Comparison of ENCODE assay signal across 10 cellular contexts in genomic region chr15:58228708-58229107, GRCh38.
A peak's percentile ranks its signal among the peaks of the same experiment; 100 is the strongest.
DNase-seq lines count a peak whose midpoint lies in the region; ATAC-seq and TF ChIP-seq lines count a peak whose summit lies in the region.
"Had no signal": no experiment of that assay in that cellular context is flagged by ENCODE, and none has a peak within 500 bp of the region (broad histone marks: within the 10 kb centered on the region; RNA-seq: fewer than 3 reads in every experiment).

No MANE protein-coding gene starts in this region.

- no peak overlapping the region for H3K4me3 Mint-ChIP-seq in endothelial cell (ENCODE audit: unreplicated experiment)
- H3K4me3 Mint-ChIP-seq in CD8-positive, alpha-beta T cell = no peak overlapping the region

- H3K9me3 ChIP-seq in right lobe of liver = no peaks in the 10 kb centered on the region
- no peaks in the 10 kb centered on the region for H3K9me3 ChIP-seq in CD8-positive, alpha-beta T cell (ENCODE audit: low read length)
- H3K9me3 ChIP-seq: MG63 had no signal

- ATAC-seq in right lobe of liver (peak; percentile 46 to 54 (median 50)), HG03139 (IDR thresholded peaks at IDR 0.05; ENCODE audit: unreplicated experiment) (no peak)
- ATAC-seq in CD8-positive, alpha-beta T cell = no peak

- peak overlapping the region in 1 of 3 donors; percentile 9 for H3K27ac ChIP-seq in right lobe of liver
- no peak overlapping the region for H3K27ac ChIP-seq in CD8-positive, alpha-beta T cell (ENCODE audit: low read depth, low read length)

- TF ChIP-seq POLR2A in right lobe of liver (IDR thresholded peaks at IDR 0.05) = no peak

- CTCF ChIA-PET in AG04449 (lab: Yijun Ruan, JAX) = interaction anchor here (0.8 to 3.1 kb wide), 26 partner anchors 11 to 1304 kb away, joined by 3 to 16 read pairs (median 4); partner anchors contain the start of gene ADAM10
- CTCF ChIA-PET in CD8-positive, alpha-beta T cell (lab: Charles Lee) = interaction anchor here (0.6 to 1.2 kb wide), 12 partner anchors 12 to 1300 kb away, joined by 3 to 5 read pairs (median 3); partner anchors contain the start of gene MINDY2

- intact Hi-C loops in right lobe of liver (cut with DNase I) = loop anchor here in 1 of 2 donors (10.0 kb wide), 1 partner anchor 536 kb away; no protein-coding TSS in a partner anchor
- intact Hi-C loops in CD8-positive, alpha-beta T cell (cut with DNase I, micrococcal nuclease) = loop anchor here (5.0 to 10.0 kb wide), 4 partner anchors 426 to 1264 kb away; no protein-coding TSS in a partner anchor

- H3K27ac Mint-ChIP-seq in endothelial cell (ENCODE audit: unreplicated experiment) = no peak overlapping the region
- no peak overlapping the region for H3K27ac Mint-ChIP-seq in CD8-positive, alpha-beta T cell

- peaks cover 18% of the 10 kb centered on the region for H3K4me1 Mint-ChIP-seq in endothelial cell (ENCODE audit: unreplicated experiment)
- H3K4me1 Mint-ChIP-seq in CD8-positive, alpha-beta T cell (ENCODE audit: low read depth) = peaks cover 14% of the 10 kb centered on the region

- peaks cover 0 to 10% (median 0%) of the 10 kb centered on the region in 4 donors for H3K4me1 ChIP-seq in right lobe of liver
- no peaks in the 10 kb centered on the region for H3K4me1 ChIP-seq in CD8-positive, alpha-beta T cell (ENCODE audit: insufficient read depth, low read length)

- 55% methylated on average over 1 of the region's 1 CpG for WGBS in right lobe of liver (ENCODE audit: insufficient coverage, low coverage, low lambda C conversion rate, missing lambda C conversion rate)

- H3K27me3 ChIP-seq in right lobe of liver = no peaks in the 10 kb centered on the region
- no peaks in the 10 kb centered on the region for H3K27me3 ChIP-seq in CD8-positive, alpha-beta T cell (ENCODE audit: insufficient read depth, low read length)
- H3K27me3 ChIP-seq: MG63 had no signal

- H3K9me3 Mint-ChIP-seq in endothelial cell (ENCODE audit: unreplicated experiment) = no peaks in the 10 kb centered on the region
- H3K9me3 Mint-ChIP-seq in CD8-positive, alpha-beta T cell = no peaks in the 10 kb centered on the region

- no peaks in the 10 kb centered on the region for H3K36me3 ChIP-seq in right lobe of liver
- H3K36me3 ChIP-seq in CD8-positive, alpha-beta T cell (ENCODE audit: insufficient read depth, low read length) = no peaks in the 10 kb centered on the region
- H3K36me3 ChIP-seq: MG63 had no signal

- POLR2A ChIA-PET in AG04449 (lab: Yijun Ruan, JAX) = interaction anchor here (0.6 to 1.4 kb wide), 3 partner anchors 521 to 675 kb away, joined by 3 to 9 read pairs (median 4); partner anchors contain the start of gene MINDY2
- POLR2A ChIA-PET in CD8-positive, alpha-beta T cell (lab: Charles Lee) = no interaction called here

- H3K36me3 Mint-ChIP-seq in endothelial cell (ENCODE audit: low read depth, unreplicated experiment) = no peaks in the 10 kb centered on the region
- H3K36me3 Mint-ChIP-seq in CD8-positive, alpha-beta T cell = no peaks in the 10 kb centered on the region

- peak; percentile 76 for DNase-seq in AG04449 (ENCODE audit: low read depth, low spot score)
- DNase-seq in LHCN-M2 (ENCODE audit: low read depth) = peak; percentile 71
- DNase-seq in endothelial cell (ENCODE audit: low spot score) = peak; percentile 10
- DNase-seq in right lobe of liver = no peak
- DNase-seq in CD8-positive, alpha-beta T cell = no peak
- DNase-seq in OCI-M1 (lab: John Stamatoyannopoulos, UW) = no peak
- DNase-seq in middle frontal gyrus (ENCODE audit: extremely low spot score, low spot score) = no peak
- DNase-seq: cortex of kidney, MG63 had no signal

- H3K4me3 ChIP-seq in AG04449 (ENCODE audit: low read depth, low read length) = no peak overlapping the region
- no peak overlapping the region for H3K4me3 ChIP-seq in right lobe of liver
- H3K4me3 ChIP-seq in CD8-positive, alpha-beta T cell (ENCODE audit: low read depth, low read length) = no peak overlapping the region
- H3K4me3 ChIP-seq: MG63 had no signal

- no peak for TF ChIP-seq CTCF in AG04449 (IDR thresholded peaks at IDR 0.05; ENCODE audit: insufficient read depth, low read length, missing control alignments)
- no peak for TF ChIP-seq CTCF in endothelial cell (IDR thresholded peaks at IDR 0.05; ENCODE audit: unreplicated experiment)
- TF ChIP-seq CTCF in right lobe of liver (IDR thresholded peaks at IDR 0.05) = no peak
- no peak for TF ChIP-seq CTCF in CD8-positive, alpha-beta T cell (IDR thresholded peaks at IDR 0.05)

- H3K27me3 Mint-ChIP-seq in endothelial cell (ENCODE audit: unreplicated experiment) = peaks cover 4% of the 10 kb centered on the region
- peaks cover 5% of the 10 kb centered on the region for H3K27me3 Mint-ChIP-seq in CD8-positive, alpha-beta T cell (ENCODE audit: low read depth)

Comparison
In these comparisons a context has a peak if more than half of its experiments do, and no peak if none do; other contexts are left out.
1. DNase-seq: peak in AG04449 (single experiment), LHCN-M2 (single experiment) and endothelial cell (single experiment); none in right lobe of liver (0 of 3), CD8-positive, alpha-beta T cell (0 of 7), OCI-M1 (single experiment) and middle frontal gyrus (single experiment).
2. ATAC-seq: peak in right lobe of liver (4 of 4); none in CD8-positive, alpha-beta T cell (single experiment) and HG03139 (single experiment).